Comparison of ENCODE assay signal across 11 cellular contexts in genomic region chr22:29080061-29080975, GRCh38. TPM values are rescaled to one million over a fixed set of nuclear protein-coding genes. Genes with fewer than 3 reads are reported as not detected.
A peak's percentile ranks its signal among the peaks of the same experiment; 100 is the strongest.
DNase-seq lines count a peak whose midpoint lies in the region; TF ChIP-seq lines count a peak whose summit lies in the region.
"Had no signal": no experiment of that assay in that cellular context is flagged by ENCODE, and none has a peak within 500 bp of the region (broad histone marks: within the 10 kb centered on the region; RNA-seq: fewer than 3 reads in every experiment).

No MANE protein-coding gene starts in this region.

- peaks cover 84% of the 10 kb centered on the region for H3K4me1 Mint-ChIP-seq in nephron
- no peaks in the 10 kb centered on the region for H3K4me1 Mint-ChIP-seq in activated T-helper 1 cell treated with anti-CD3 and anti-CD28 coated beads, Interleukin-12 subunit alpha, Interleukin-12 subunit beta, Interleukin-2, Interleukin-4 antibody, amounts not matched to agents 30 ng/mL and 10 ng/mL and 1 ng/mL, durations not matched to agents 14 hours and 24 hours and 36 hours (ENCODE audit: low read depth)

- peak overlapping the region in 2 of 3 experiments; percentile 0 to 9 for H3K4me3 Mint-ChIP-seq in nephron
- H3K4me3 Mint-ChIP-seq in activated T-helper 1 cell treated with anti-CD3 and anti-CD28 coated beads, Interleukin-12 subunit alpha, Interleukin-12 subunit beta, Interleukin-2, Interleukin-4 antibody, amounts not matched to agents 30 ng/mL and 10 ng/mL and 1 ng/mL, durations not matched to agents 14 hours and 24 hours and 36 hours: no peak overlapping the region
- H3K4me3 Mint-ChIP-seq: activated naive CD4-positive, alpha-beta T cell treated with anti-CD3 and anti-CD28 coated beads for 36 hours; naive thymus-derived CD8-positive, alpha-beta T cell had no signal

- no peaks in the 10 kb centered on the region for H3K9me3 Mint-ChIP-seq in nephron
- no peaks in the 10 kb centered on the region for H3K9me3 Mint-ChIP-seq in activated T-helper 1 cell treated with anti-CD3 and anti-CD28 coated beads, Interleukin-12 subunit alpha, Interleukin-12 subunit beta, Interleukin-2, Interleukin-4 antibody, amounts not matched to agents 30 ng/mL and 10 ng/mL and 1 ng/mL, durations not matched to agents 14 hours and 24 hours and 36 hours
- H3K9me3 Mint-ChIP-seq: activated naive CD4-positive, alpha-beta T cell treated with anti-CD3 and anti-CD28 coated beads for 36 hours; naive thymus-derived CD8-positive, alpha-beta T cell had no signal

- no peak for TF ChIP-seq CTCF in nephron (IDR thresholded peaks at IDR 0.05; ENCODE audit: unreplicated experiment in 3 of 3)

- no peaks in the 10 kb centered on the region for H3K36me3 Mint-ChIP-seq in nephron (ENCODE audit: low read depth)
- H3K36me3 Mint-ChIP-seq in activated T-helper 1 cell treated with anti-CD3 and anti-CD28 coated beads, Interleukin-12 subunit alpha, Interleukin-12 subunit beta, Interleukin-2, Interleukin-4 antibody, amounts not matched to agents 30 ng/mL and 10 ng/mL and 1 ng/mL, durations not matched to agents 14 hours and 24 hours and 36 hours (ENCODE audit: low read depth): no peaks in the 10 kb centered on the region
- H3K36me3 Mint-ChIP-seq: naive thymus-derived CD8-positive, alpha-beta T cell had no signal

- no peaks in the 10 kb centered on the region for H3K27me3 Mint-ChIP-seq in nephron (ENCODE audit: low read depth)
- H3K27me3 Mint-ChIP-seq in activated T-helper 1 cell treated with anti-CD3 and anti-CD28 coated beads, Interleukin-12 subunit alpha, Interleukin-12 subunit beta, Interleukin-2, Interleukin-4 antibody, amounts not matched to agents 30 ng/mL and 10 ng/mL and 1 ng/mL, durations not matched to agents 14 hours and 24 hours and 36 hours (ENCODE audit: insufficient read depth): peaks cover 47% of the 10 kb centered on the region

- H3K27ac Mint-ChIP-seq in nephron: peak overlapping the region; percentile 76 to 98 (median 97)
- H3K27ac Mint-ChIP-seq in activated T-helper 1 cell treated with anti-CD3 and anti-CD28 coated beads, Interleukin-12 subunit alpha, Interleukin-12 subunit beta, Interleukin-2, Interleukin-4 antibody, amounts not matched to agents 30 ng/mL and 10 ng/mL and 1 ng/mL, durations not matched to agents 14 hours and 24 hours and 36 hours: no peak overlapping the region
- H3K27ac Mint-ChIP-seq: activated naive CD4-positive, alpha-beta T cell treated with anti-CD3 and anti-CD28 coated beads for 36 hours; naive thymus-derived CD8-positive, alpha-beta T cell had no signal

- H3K9ac ChIP-seq in adipocyte (ENCODE audit: low read length): no peak overlapping the region

- H3K27me3 ChIP-seq in adipocyte (replicated peaks; ENCODE audit: control insufficient read depth, insufficient read depth, low read length): no peaks in the 10 kb centered on the region

- H3K4me3 ChIP-seq in adipocyte (ENCODE audit: low read length): no peak overlapping the region

- DNase-seq in DMS 273 treated with DMSO at 0.1 percent for 48 hours (lab: John Stamatoyannopoulos, UW) (peak; percentile 84), NCI-H2171 (lab: John Stamatoyannopoulos, UW) (peak; percentile 77), adipocyte (ENCODE audit: low read depth) (peak; percentile 87), KBM-7 (no peak), RKO (ENCODE audit: low spot score) (no peak), SKM-1 (lab: John Stamatoyannopoulos, UW; ENCODE audit: unreplicated experiment) (no peak)
- DNase-seq in activated T-helper 1 cell treated with anti-CD3 and anti-CD28 coated beads, Interleukin-12 subunit alpha, Interleukin-12 subunit beta, Interleukin-2, Interleukin-4 antibody, amounts not matched to agents 30 ng/mL and 10 ng/mL and 1 ng/mL, durations not matched to agents 14 hours and 24 hours and 36 hours (ENCODE audit: low spot score): no peak
- DNase-seq: activated naive CD4-positive, alpha-beta T cell treated with anti-CD3 and anti-CD28 coated beads for 36 hours; islet precursor cell had no signal

- peaks cover 51% of the 10 kb centered on the region for H3K4me1 ChIP-seq in adipocyte (ENCODE audit: control insufficient read depth, insufficient read depth, low read length)

- no peaks in the 10 kb centered on the region for H3K36me3 ChIP-seq in adipocyte (ENCODE audit: control insufficient read depth, insufficient read depth, low read length, severe bottlenecking)

- no peaks in the 10 kb centered on the region for H3K9me3 ChIP-seq in adipocyte (ENCODE audit: control insufficient read depth, low read length)

- intact Hi-C loops in activated T-helper 1 cell treated with anti-CD3 and anti-CD28 coated beads, Interleukin-12 subunit alpha, Interleukin-12 subunit beta, Interleukin-2, Interleukin-4 antibody, amounts not matched to agents 30 ng/mL and 10 ng/mL and 1 ng/mL, durations not matched to agents 14 hours and 24 hours and 36 hours (cut with micrococcal nuclease): no loop called here

- in situ Hi-C loops in KBM-7 (cut with MboI; ENCODE audit: low pct_unique_long_range_greater_than_20kb, low sequenced_read_pairs): no loop called here

RNA-seq across cellular contexts. Expression of gene KREMEN1, which starts 7.5 kb away (rescaled TPM):
- 0.03 TPM in 1 of 2 replicates, not detected in the other for total RNA-seq in activated T-helper 1 cell treated with anti-CD3 and anti-CD28 coated beads, Interleukin-12 subunit alpha, Interleukin-12 subunit beta, Interleukin-2, Interleukin-4 antibody, amounts not matched to agents 30 ng/mL and 10 ng/mL and 1 ng/mL, durations not matched to agents 14 hours and 24 hours and 36 hours
- total RNA-seq: naive thymus-derived CD8-positive, alpha-beta T cell had no signal

RNA-seq across cellular contexts. Expression of gene C22orf31, which starts 18.7 kb away (rescaled TPM):
- not detected in 2 replicates for total RNA-seq in activated T-helper 1 cell treated with anti-CD3 and anti-CD28 coated beads, Interleukin-12 subunit alpha, Interleukin-12 subunit beta, Interleukin-2, Interleukin-4 antibody, amounts not matched to agents 30 ng/mL and 10 ng/mL and 1 ng/mL, durations not matched to agents 14 hours and 24 hours and 36 hours
- total RNA-seq: activated naive CD4-positive, alpha-beta T cell treated with anti-CD3 and anti-CD28 coated beads for 36 hours; naive thymus-derived CD8-positive, alpha-beta T cell had no signal

Comparison
In these comparisons a context has a peak if more than half of its experiments do, and no peak if none do; other contexts are left out.
1. DNase-seq: peak in DMS 273 treated with DMSO at 0.1 percent for 48 hours (single experiment), NCI-H2171 (single experiment) and adipocyte (single experiment); none in KBM-7 (single experiment), RKO (single experiment), activated T-helper 1 cell treated with anti-CD3 and anti-CD28 coated beads, Interleukin-12 subunit alpha, Interleukin-12 subunit beta, Interleukin-2, Interleukin-4 antibody, amounts not matched to agents 30 ng/mL and 10 ng/mL and 1 ng/mL, durations not matched to agents 14 hours and 24 hours and 36 hours (single experiment) and SKM-1 (single experiment).